8 cellular contexts compared by ENCODE assay signal in genomic region chr19:55632463-55632834, GRCh38. TPM values are rescaled to one million over a fixed set of nuclear protein-coding genes. Genes with fewer than 3 reads are reported as not detected.
DNase-seq lines count a peak whose midpoint lies in the region; ATAC-seq and TF ChIP-seq lines count a peak whose summit lies in the region.

No MANE protein-coding gene starts in this region.

- H3K27me3 ChIP-seq in Panc1 (ENCODE audit: control insufficient read depth, insufficient read depth, low read length) = no peaks in the 10 kb centered on the region

- POLR2A ChIA-PET in Panc1 (lab: Charles Lee) = interaction anchor here (1.0 kb wide), 1 partner anchor 22 kb away, joined by 5 read pairs; no protein-coding TSS in a partner anchor
- POLR2A ChIA-PET in naive thymus-derived CD8-positive, alpha-beta T cell (lab: Charles Lee) = interaction anchor here (0.6 to 9.3 kb wide), 16 partner anchors 8 to 620 kb away, joined by 3 to 148 read pairs (median 5); partner anchors contain the start of genes CCDC106, FIZ1, U2AF2 and ZNF524

- ATAC-seq in Panc1 = peak; percentile 74
- peak; percentile 36 to 41 for ATAC-seq in naive thymus-derived CD8-positive, alpha-beta T cell
- no peak for ATAC-seq in HG03135 (IDR thresholded peaks at IDR 0.05; ENCODE audit: unreplicated experiment)

- no peak for TF ChIP-seq POLR2A in erythroblast (IDR thresholded peaks at IDR 0.05; ENCODE audit: low read length)

- H3K9me3 ChIP-seq in Panc1 (ENCODE audit: control insufficient read depth, insufficient read depth, low read depth, low read length) = no peaks in the 10 kb centered on the region

- peak overlapping the region; percentile 6 to 93 (median 87) for H3K27ac Mint-ChIP-seq in naive thymus-derived CD8-positive, alpha-beta T cell

- H3K4me3 Mint-ChIP-seq in naive thymus-derived CD8-positive, alpha-beta T cell = peak overlapping the region in 8 of 10 donors; percentile 7 to 83 (median 34)

- in situ Hi-C loops in Panc1 (cut with HindIII; ENCODE audit: low pct_unique_long_range_greater_than_20kb, low sequenced_read_pairs) = no loop called here

- H3K27ac ChIP-seq in Panc1 (ENCODE audit: low read length) = no peak overlapping the region

- peak overlapping the region in 1 of 2 experiments; percentile 14; a peak in 1 of 4 replicates for H3K4me3 ChIP-seq in Panc1 (ENCODE audit: low read depth in 2 of 2, low read length in 2 of 2)

- BruUV-seq in Panc1 (replicated peaks; lab: Mats Ljungman, UMichigan) = no TSS peak

- intact Hi-C loops in Panc1 (cut with micrococcal nuclease; ENCODE audit: unreplicated experiment) = no loop called here

- H3K27me3 Mint-ChIP-seq in naive thymus-derived CD8-positive, alpha-beta T cell = no peaks in the 10 kb centered on the region

- CTCF ChIA-PET in Panc1 (lab: Charles Lee) = interaction anchor here (0.5 to 1.5 kb wide), 11 partner anchors 15 to 595 kb away, joined by 3 to 6 read pairs (median 4); partner anchors contain the start of gene ZNF865

- peaks cover 34 to 52% (median 46%) of the 10 kb centered on the region in 4 donors for H3K4me1 Mint-ChIP-seq in naive thymus-derived CD8-positive, alpha-beta T cell

- H3K36me3 ChIP-seq in Panc1 (ENCODE audit: control insufficient read depth, insufficient read depth, low read length) = peaks cover 3% of the 10 kb centered on the region; the same call in 1 of the 2 replicates

- peak; percentile 70 for DNase-seq in DMS53 treated with DMSO at 0.1 percent for 48 hours (lab: John Stamatoyannopoulos, UW; ENCODE audit: unreplicated experiment)
- DNase-seq in Panc1 (ENCODE audit: low read depth, low spot score) = peak; percentile 88
- peak; percentile 92 for DNase-seq in activated T-cell treated with anti-CD3 and anti-CD28 coated beads for 4 hours
- peak; percentile 94 to 97 for DNase-seq in erythroblast (lab: John Stamatoyannopoulos, UW)
- peak; percentile 66 to 97 (median 89) for DNase-seq in naive thymus-derived CD8-positive, alpha-beta T cell
- peak; percentile 71 for DNase-seq in stimulated activated naive CD4-positive, alpha-beta T cell treated with Interleukin-2 at 50 U/mL for 16 hours (lab: John Stamatoyannopoulos, UW)

- H3K9me3 Mint-ChIP-seq in naive thymus-derived CD8-positive, alpha-beta T cell = no peaks in the 10 kb centered on the region

- TF ChIP-seq CTCF in LNCAP (IDR thresholded peaks at IDR 0.05) (peak; percentile 77), Panc1 (IDR thresholded peaks at IDR 0.05) (peak; percentile 87)

- peaks cover 16% of the 10 kb centered on the region for H3K4me1 ChIP-seq in Panc1 (ENCODE audit: control insufficient read depth, insufficient read depth, low read length)

- peaks cover 3 to 12% (median 4%) of the 10 kb centered on the region in 3 donors for H3K36me3 Mint-ChIP-seq in naive thymus-derived CD8-positive, alpha-beta T cell

RNA-seq across cellular contexts. Expression of gene ZNF784, which starts 8.1 kb away (rescaled TPM):
- 8.9 TPM for total RNA-seq in Panc1 (2021; ENCODE audit: unreplicated experiment)
- polyA plus RNA-seq in Panc1 (2012; ENCODE audit: insufficient read length) = 17.4 TPM
- 1 to 10 TPM; 8.1 to 9.2 TPM for total RNA-seq in naive thymus-derived CD8-positive, alpha-beta T cell
- polyA plus RNA-seq in naive thymus-derived CD8-positive, alpha-beta T cell = 1 to 10 TPM in 2 of 3 donors, under 1 TPM in 1; 0.64 to 1.4 (median 1.1) TPM

RNA-seq across cellular contexts. Expression of gene ZNF580, which starts 8.4 kb away (rescaled TPM):
- total RNA-seq in Panc1 (2021; ENCODE audit: unreplicated experiment) = 58.0 TPM
- 91.5 TPM for polyA plus RNA-seq in Panc1 (2012; ENCODE audit: insufficient read length)
- 100 to 1,000 TPM; 110 to 111 TPM for total RNA-seq in naive thymus-derived CD8-positive, alpha-beta T cell
- 10 to 100 TPM; 15.3 to 21.7 (median 20.3) TPM for polyA plus RNA-seq in naive thymus-derived CD8-positive, alpha-beta T cell

RNA-seq across cellular contexts. Expression of gene ZNF581, which starts 11.0 kb away (rescaled TPM):
- total RNA-seq in Panc1 (2021; ENCODE audit: unreplicated experiment) = 39.0 TPM
- polyA plus RNA-seq in Panc1 (2012; ENCODE audit: insufficient read length) = 42.2 TPM
- 10 to 100 TPM; 33.8 to 36.3 TPM for total RNA-seq in naive thymus-derived CD8-positive, alpha-beta T cell
- polyA plus RNA-seq in naive thymus-derived CD8-positive, alpha-beta T cell = 10 to 100 TPM; 21.2 to 35.9 (median 34.9) TPM

RNA-seq across cellular contexts. Expression of gene CCDC106, which starts 15.6 kb away (rescaled TPM):
- total RNA-seq in Panc1 (2021; ENCODE audit: unreplicated experiment) = 47.8 TPM
- polyA plus RNA-seq in Panc1 (2012; ENCODE audit: insufficient read length) = 101 TPM
- 1 to 10 TPM; 5.3 to 8.3 TPM for total RNA-seq in naive thymus-derived CD8-positive, alpha-beta T cell
- polyA plus RNA-seq in naive thymus-derived CD8-positive, alpha-beta T cell = 1 to 10 TPM; 2.6 to 4.4 (median 4.3) TPM

RNA-seq across cellular contexts. Expression of gene U2AF2, which starts 22.4 kb away (rescaled TPM):
- 545 TPM for total RNA-seq in Panc1 (2021; ENCODE audit: unreplicated experiment)
- 761 TPM for polyA plus RNA-seq in Panc1 (2012; ENCODE audit: insufficient read length)
- 100 to 1,000 TPM; 284 to 289 TPM for total RNA-seq in naive thymus-derived CD8-positive, alpha-beta T cell
- polyA plus RNA-seq in naive thymus-derived CD8-positive, alpha-beta T cell = 10 to 100 TPM in 1 of 3 donors, 1 to 10 TPM in 2; 6.6 to 10.6 (median 8.1) TPM
